18 cellular contexts compared by ENCODE assay signal in genomic region chr4:100582146-100582545, GRCh38.
"Had no signal": no experiment of that assay in that cellular context is flagged by ENCODE, and none has a peak within 500 bp of the region (broad histone marks: within the 10 kb centered on the region; RNA-seq: fewer than 3 reads in every experiment).

No MANE protein-coding gene starts in this region.

- H3K4me1 Mint-ChIP-seq: activated T-helper 17 cell treated with anti-CD3 and anti-CD28 coated beads, Interleukin-2, amount 50 U/mL, for 72 hours; naive B cell had no signal

- ATAC-seq: activated T-helper 17 cell treated with anti-CD3 and anti-CD28 coated beads, Interleukin-2, amount 50 U/mL, for 72 hours; left lung had no signal

- H3K4me2 ChIP-seq: hepatocyte had no signal

- H3K27me3 Mint-ChIP-seq: activated T-helper 17 cell treated with anti-CD3 and anti-CD28 coated beads, Interleukin-2, amount 50 U/mL, for 72 hours had no signal

- H3K4me3 ChIP-seq: cardiac muscle cell, hepatocyte, left lung, testis had no signal

- H3K4me3 Mint-ChIP-seq: activated naive CD4-positive, alpha-beta T cell treated with anti-CD3 and anti-CD28 coated beads for 36 hours; activated T-helper 17 cell treated with anti-CD3 and anti-CD28 coated beads, Interleukin-2, amount 50 U/mL, for 72 hours; naive B cell; stimulated activated naive CD8-positive, alpha-beta T cell treated with anti-CD3 and anti-CD28 coated beads, Interleukin-15, Interleukin-2, amounts not matched to agents 100 ng/mL and 50 ng/mL, for 24 hours had no signal

- H3K27ac ChIP-seq: cardiac muscle cell, hepatocyte, left lung, neutrophil, testis had no signal

- H3K36me3 ChIP-seq: cardiac muscle cell, left lung, neutrophil had no signal

- H3K36me3 Mint-ChIP-seq: naive B cell had no signal

- H3K9me3 ChIP-seq: left lung, neutrophil, testis had no signal

- H3K27me3 ChIP-seq: cardiac muscle cell, hepatocyte, left lung, neutrophil, testis had no signal

- DNase-seq: activated CD4-positive, alpha-beta T cell treated with anti-CD3 and anti-CD28 coated beads for 1 hour; activated CD4-positive, alpha-beta T cell treated with anti-CD3 and anti-CD28 coated beads, Interleukin-2, amount 50 U/mL, for 4 hours; activated naive CD4-positive, alpha-beta T cell treated with anti-CD3 and anti-CD28 coated beads for 36 hours; activated T-cell treated with anti-CD3 and anti-CD28 coated beads for 4 hours; islet precursor cell; left lung; mammary epithelial cell; naive B cell; retina; small intestine; T-helper 1 cell; T1000; testis had no signal

- H3K79me2 ChIP-seq: hepatocyte had no signal

- H3K4me1 ChIP-seq: left lung, testis had no signal

- H3K9me3 Mint-ChIP-seq: activated naive CD4-positive, alpha-beta T cell treated with anti-CD3 and anti-CD28 coated beads for 36 hours; activated T-helper 17 cell treated with anti-CD3 and anti-CD28 coated beads, Interleukin-2, amount 50 U/mL, for 72 hours; naive B cell; stimulated activated naive CD8-positive, alpha-beta T cell treated with anti-CD3 and anti-CD28 coated beads, Interleukin-15, Interleukin-2, amounts not matched to agents 100 ng/mL and 50 ng/mL, for 24 hours had no signal

- H2AFZ ChIP-seq: hepatocyte had no signal

- H3K27ac Mint-ChIP-seq: activated naive CD4-positive, alpha-beta T cell treated with anti-CD3 and anti-CD28 coated beads for 36 hours; activated T-helper 17 cell treated with anti-CD3 and anti-CD28 coated beads, Interleukin-2, amount 50 U/mL, for 72 hours; naive B cell; stimulated activated naive CD8-positive, alpha-beta T cell treated with anti-CD3 and anti-CD28 coated beads, Interleukin-15, Interleukin-2, amounts not matched to agents 100 ng/mL and 50 ng/mL, for 24 hours had no signal
